27 cellular contexts compared by ENCODE assay signal in genomic region chr13:113806526-113806925, GRCh38. TPM values are rescaled to one million over a fixed set of nuclear protein-coding genes. Genes with fewer than 3 reads are reported as not detected.
"Had no signal": no experiment of that assay in that cellular context is flagged by ENCODE, and none has a peak within 500 bp of the region (broad histone marks: within the 10 kb centered on the region; RNA-seq: fewer than 3 reads in every experiment).

No MANE protein-coding gene starts in this region.

- H3K4me1 ChIP-seq: ascending aorta, breast epithelium, foreskin keratinocyte, gastrocnemius medialis had no signal

- H3K36me3 ChIP-seq: ascending aorta, breast epithelium, cardiac muscle cell, esophagus muscularis mucosa, gastrocnemius medialis had no signal

- DNase-seq: activated CD4-positive, alpha-beta memory T cell treated with anti-CD3 and anti-CD28 coated beads, Interleukin-2, amount 10 ng/mL, durations not matched to agents 7 days and 5 days; activated CD4-positive, alpha-beta T cell treated with anti-CD3 and anti-CD28 coated beads for 1 hour; activated CD4-positive, alpha-beta T cell treated with anti-CD3 and anti-CD28 coated beads for 4 hours; activated CD4-positive, alpha-beta T cell treated with anti-CD3 and anti-CD28 coated beads, Interleukin-2, amount 10 ng/mL, durations not matched to agents 7 days and 5 days; activated CD4-positive, alpha-beta T cell treated with anti-CD3 and anti-CD28 coated beads, Interleukin-2, amount 50 U/mL, for 4 hours; activated CD8-positive, alpha-beta memory T cell treated with anti-CD3 and anti-CD28 coated beads, Interleukin-2, amount 50 U/mL, for 48 hours; activated gamma-delta T cell; activated naive CD4-positive, alpha-beta T cell; activated naive CD4-positive, alpha-beta T cell treated with anti-CD3 and anti-CD28 coated beads, Interleukin-2, amount 10 ng/mL, durations not matched to agents 7 days and 5 days; activated naive CD8-positive, alpha-beta T cell treated with anti-CD3 and anti-CD28 coated beads, Interleukin-2, amount 10 ng/mL, durations not matched to agents 7 days and 5 days; activated T-cell treated with anti-CD3 and anti-CD28 coated beads for 4 hours; activated T-cell treated with anti-CD3 and anti-CD28 coated beads, Interleukin-2, amount 50 U/mL, for 24 hours; activated T-cell treated with anti-CD3 and anti-CD28 coated beads, Interleukin-2, amount 50 U/mL, for 72 hours; cortex of kidney; dermis blood vessel endothelial cell; effector CD4-positive, alpha-beta T cell; effector memory CD8-positive, alpha-beta T cell; erythroblast; foreskin keratinocyte; gastrocnemius medialis; T-helper 2 cell had no signal

- H3K4me3 ChIP-seq: ascending aorta, breast epithelium, cardiac muscle cell, esophagus muscularis mucosa, gastrocnemius medialis had no signal

- H3K27ac ChIP-seq: ascending aorta, breast epithelium, cardiac muscle cell, esophagus muscularis mucosa, foreskin keratinocyte, gastrocnemius medialis had no signal

- H3K27me3 ChIP-seq: ascending aorta, breast epithelium, cardiac muscle cell, esophagus muscularis mucosa, gastrocnemius medialis had no signal

- FAIRE-seq: colon had no signal

- ATAC-seq: activated naive CD4-positive, alpha-beta T cell treated with anti-CD3 and anti-CD28 coated beads, Interleukin-2, amount 50 U/mL, for 72 hours; activated T-cell treated with anti-CD3 and anti-CD28 coated beads, Interleukin-2, amount 50 U/mL, for 72 hours; effector memory CD8-positive, alpha-beta T cell; foreskin keratinocyte; gastrocnemius medialis had no signal

RNA-seq across cellular contexts. Expression of gene TMEM255B, which starts 47.5 kb away (rescaled TPM):
- total RNA-seq: cardiac muscle cell had no signal
